ENCODE assay signal across 3 cellular contexts in genomic region chr2:184308706-184309105, GRCh38.
TF ChIP-seq lines count a peak whose summit lies in the region.

No MANE protein-coding gene starts in this region.

TF ChIP-seq in HepG2, 621 proteins besides CTCF, POLR2A, EP300 and RAD21:
- TF ChIP-seq KDM1A (CRISPR knock-in tag; IDR thresholded peaks at IDR 0.05) (no peak), MAFF (IDR thresholded peaks at IDR 0.05; ENCODE audit: low read depth, low read length) (peak; percentile 100), MAFK (conservative IDR thresholded peaks at IDR 0.05 in 1 of 2, IDR thresholded peaks at IDR 0.05 in 1 of 2; ENCODE audit: low read length in 2 of 2) (peak; percentile 99 to 100)

TF ChIP-seq in IMR-90, 13 proteins besides CTCF, POLR2A, EP300 and RAD21:
- TF ChIP-seq MAZ (IDR thresholded peaks at IDR 0.05; ENCODE audit: borderline replicate concordance, low read depth, low read length) (no peak), MAFK (IDR thresholded peaks at IDR 0.05; ENCODE audit: low read depth, low read length) (peak; percentile 100), BHLHE40 (IDR thresholded peaks at IDR 0.05; ENCODE audit: low read depth, low read length) (no peak), RFX5 (IDR thresholded peaks at IDR 0.05; ENCODE audit: low read depth, low read length) (no peak), RCOR1 (IDR thresholded peaks at IDR 0.05; ENCODE audit: insufficient replicate concordance, low read length) (no peak), CEBPB (IDR thresholded peaks at IDR 0.05; ENCODE audit: low read depth, low read length) (no peak)

TF ChIP-seq in K562, 482 proteins besides CTCF, POLR2A, EP300 and RAD21:
- no peak for TF ChIP-seq E2F6 (IDR thresholded peaks at IDR 0.05; ENCODE audit: borderline replicate concordance in 1 of 2, extremely low read depth in 1 of 2, insufficient read depth in 1 of 2, insufficient read length in 1 of 2, low read depth in 1 of 2, low read length in 1 of 2, poor library complexity in 1 of 2, severe bottlenecking in 1 of 2)
- no peak for TF ChIP-seq RHOXF2B (CRISPR knock-in tag; conservative IDR thresholded peaks at IDR 0.05)
- TF ChIP-seq PCBP1 (IDR thresholded peaks at IDR 0.05; ENCODE audit: low read depth, low read length, poor library complexity, severe bottlenecking): no peak
- TF ChIP-seq ARID4B (CRISPR knock-in tag; IDR thresholded peaks at IDR 0.05): no peak
- TF ChIP-seq MAFG (tag; conservative IDR thresholded peaks at IDR 0.05): peak; percentile 92
- TF ChIP-seq HMG20A (CRISPR knock-in tag; conservative IDR thresholded peaks at IDR 0.05): no peak
- TF ChIP-seq, protein P1, sequence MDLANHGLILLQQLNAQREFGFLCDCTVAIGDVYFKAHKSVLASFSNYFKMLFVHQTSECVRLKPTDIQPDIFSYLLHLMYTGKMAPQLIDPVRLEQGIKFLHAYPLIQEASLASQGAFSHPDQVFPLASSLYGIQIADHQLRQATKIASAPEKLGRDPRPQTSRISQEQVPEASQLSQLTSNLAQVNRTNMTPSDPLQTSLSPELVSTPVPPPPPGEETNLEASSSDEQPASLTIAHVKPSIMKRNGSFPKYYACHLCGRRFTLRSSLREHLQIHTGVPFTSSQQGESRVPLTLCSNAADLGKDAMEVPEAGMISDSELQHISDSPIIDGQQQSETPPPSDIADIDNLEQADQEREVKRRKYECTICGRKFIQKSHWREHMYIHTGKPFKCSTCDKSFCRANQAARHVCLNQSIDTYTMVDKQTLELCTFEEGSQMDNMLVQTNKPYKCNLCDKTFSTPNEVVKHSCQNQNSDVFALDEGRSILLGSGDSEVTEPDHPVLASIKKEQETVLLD (IDR thresholded peaks at IDR 0.05): no peak
- TF ChIP-seq SMC3 (conservative IDR thresholded peaks at IDR 0.05; ENCODE audit: insufficient read depth, low read depth, low read length): no peak
- TF ChIP-seq NR2F6 (CRISPR knock-in tag; IDR thresholded peaks at IDR 0.05): no peak
- TF ChIP-seq, protein P2, sequence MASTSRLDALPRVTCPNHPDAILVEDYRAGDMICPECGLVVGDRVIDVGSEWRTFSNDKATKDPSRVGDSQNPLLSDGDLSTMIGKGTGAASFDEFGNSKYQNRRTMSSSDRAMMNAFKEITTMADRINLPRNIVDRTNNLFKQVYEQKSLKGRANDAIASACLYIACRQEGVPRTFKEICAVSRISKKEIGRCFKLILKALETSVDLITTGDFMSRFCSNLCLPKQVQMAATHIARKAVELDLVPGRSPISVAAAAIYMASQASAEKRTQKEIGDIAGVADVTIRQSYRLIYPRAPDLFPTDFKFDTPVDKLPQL (IDR thresholded peaks at IDR 0.05; ENCODE audit: extremely low read depth, insufficient read length): no peak
- peak; percentile 88 for TF ChIP-seq C11orf30 (IDR thresholded peaks at IDR 0.05; ENCODE audit: low read depth)
- no peak for TF ChIP-seq FOXK1 (CRISPR knock-in tag; IDR thresholded peaks at IDR 0.05; ENCODE audit: borderline replicate concordance)
- peak; percentile 100 for TF ChIP-seq MAFK (IDR thresholded peaks at IDR 0.05; ENCODE audit: low read length)
- no peak for TF ChIP-seq POLR3A (IDR thresholded peaks at IDR 0.05; ENCODE audit: borderline replicate concordance, extremely low read depth, insufficient read depth, insufficient read length)
- TF ChIP-seq, protein P3, sequence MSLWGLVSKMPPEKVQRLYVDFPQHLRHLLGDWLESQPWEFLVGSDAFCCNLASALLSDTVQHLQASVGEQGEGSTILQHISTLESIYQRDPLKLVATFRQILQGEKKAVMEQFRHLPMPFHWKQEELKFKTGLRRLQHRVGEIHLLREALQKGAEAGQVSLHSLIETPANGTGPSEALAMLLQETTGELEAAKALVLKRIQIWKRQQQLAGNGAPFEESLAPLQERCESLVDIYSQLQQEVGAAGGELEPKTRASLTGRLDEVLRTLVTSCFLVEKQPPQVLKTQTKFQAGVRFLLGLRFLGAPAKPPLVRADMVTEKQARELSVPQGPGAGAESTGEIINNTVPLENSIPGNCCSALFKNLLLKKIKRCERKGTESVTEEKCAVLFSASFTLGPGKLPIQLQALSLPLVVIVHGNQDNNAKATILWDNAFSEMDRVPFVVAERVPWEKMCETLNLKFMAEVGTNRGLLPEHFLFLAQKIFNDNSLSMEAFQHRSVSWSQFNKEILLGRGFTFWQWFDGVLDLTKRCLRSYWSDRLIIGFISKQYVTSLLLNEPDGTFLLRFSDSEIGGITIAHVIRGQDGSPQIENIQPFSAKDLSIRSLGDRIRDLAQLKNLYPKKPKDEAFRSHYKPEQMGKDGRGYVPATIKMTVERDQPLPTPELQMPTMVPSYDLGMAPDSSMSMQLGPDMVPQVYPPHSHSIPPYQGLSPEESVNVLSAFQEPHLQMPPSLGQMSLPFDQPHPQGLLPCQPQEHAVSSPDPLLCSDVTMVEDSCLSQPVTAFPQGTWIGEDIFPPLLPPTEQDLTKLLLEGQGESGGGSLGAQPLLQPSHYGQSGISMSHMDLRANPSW (CRISPR knock-in tag; IDR thresholded peaks at IDR 0.05): no peak
- TF ChIP-seq FUS (optimal IDR thresholded peaks at IDR 0.05; ENCODE audit: low read depth, low read length): no peak
- no peak for TF ChIP-seq HNRNPUL1 (IDR thresholded peaks at IDR 0.05; ENCODE audit: low read length)
- no peak for TF ChIP-seq EGR1 (conservative IDR thresholded peaks at IDR 0.05)
- TF ChIP-seq ZNF354B (CRISPR knock-in tag; IDR thresholded peaks at IDR 0.05): no peak
- TF ChIP-seq MAFF (IDR thresholded peaks at IDR 0.05; ENCODE audit: low read length): peak; percentile 99
- TF ChIP-seq ZNF316 (IDR thresholded peaks at IDR 0.05): peak; percentile 96
